35 cellular contexts compared by ENCODE assay signal in genomic region chr18:10985689-10986088, GRCh38.
"Had no signal": no experiment of that assay in that cellular context is flagged by ENCODE, and none has a peak within 500 bp of the region (broad histone marks: within the 10 kb centered on the region; RNA-seq: fewer than 3 reads in every experiment).

No MANE protein-coding gene starts in this region.

- H3K4me3 ChIP-seq: MG63 had no signal

- H3K27me3 ChIP-seq: MG63 had no signal

- DNase-seq: Karpas-422, Kasumi-1, MG63, MM.1S, MV-4-11, NCI-H1048, NCI-H1092, NCI-H1092 treated with DMSO at 0.1 percent for 48 hours, NCI-H1105, NCI-H1105 treated with DMSO at 0.1 percent for 48 hours, NCI-H1417, NCI-H1417 treated with DMSO at 0.1 percent for 48 hours, NCI-H1436, NCI-H1436 treated with DMSO at 0.1 percent for 48 hours, NCI-H146, NCI-H1694, NCI-H1694 treated with DMSO at 0.1 percent for 48 hours, NCI-H187, NCI-H187 treated with DMSO at 0.1 percent for 48 hours, NCI-H1930, NCI-H2029, NCI-H2029 treated with DMSO at 0.1 percent for 48 hours, NCI-H2081, NCI-H2081 treated with DMSO at 0.1 percent for 48 hours, NCI-H2107, NCI-H2171, NCI-H2171 treated with DMSO at 0.1 percent for 48 hours, NCI-H2227 treated with DMSO at 0.1 percent for 48 hours, NCI-H226, NCI-H345, NCI-H446, NCI-H446 treated with DMSO at 0.1 percent for 48 hours, NCI-H510A, NCI-H510A treated with DMSO at 0.1 percent for 48 hours, NCI-H524 had no signal
